27 cellular contexts compared by ENCODE assay signal in the genomic region with DNA sequence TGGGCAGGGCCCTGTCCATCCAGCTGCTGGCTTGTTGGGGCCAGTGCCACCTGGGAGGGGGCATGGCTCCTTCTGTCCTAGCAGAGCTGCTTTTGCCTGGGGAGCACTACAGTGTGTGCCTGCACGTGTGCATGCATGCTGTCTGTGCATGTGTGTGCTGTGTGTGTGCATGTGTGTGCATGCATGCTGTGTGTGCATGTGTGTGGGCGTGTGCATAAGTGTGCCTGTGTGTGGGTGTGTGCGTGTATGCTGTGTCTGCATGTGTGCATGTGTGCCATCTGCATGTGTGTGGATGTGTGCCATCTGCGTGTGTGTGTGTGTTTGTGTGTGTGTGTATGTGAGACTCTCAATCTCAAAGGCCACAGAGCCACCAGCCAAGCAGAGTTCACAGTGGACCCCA. TPM values are rescaled to one million over a fixed set of nuclear protein-coding genes. Genes with fewer than 3 reads are reported as not detected.
DNase-seq lines count a peak whose midpoint lies in the region; FAIRE-seq and TF ChIP-seq lines count a peak whose summit lies in the region.
"Had no signal": no experiment of that assay in that cellular context is flagged by ENCODE, and none has a peak within 500 bp of the region (broad histone marks: within the 10 kb centered on the region; RNA-seq: fewer than 3 reads in every experiment).

No MANE protein-coding gene starts in this region.

- no peaks in the 10 kb centered on the region for H3K9me3 Mint-ChIP-seq in activated naive CD4-positive, alpha-beta T cell treated with anti-CD3 and anti-CD28 coated beads, Interleukin-2, amount 50 U/mL, for 24 hours
- H3K9me3 Mint-ChIP-seq: CD8-positive, alpha-beta memory T cell had no signal

- peaks cover 17% of the 10 kb centered on the region for H3K4me1 Mint-ChIP-seq in activated naive CD4-positive, alpha-beta T cell treated with anti-CD3 and anti-CD28 coated beads, Interleukin-2, amount 50 U/mL, for 24 hours

- no peaks in the 10 kb centered on the region for H3K36me3 Mint-ChIP-seq in activated naive CD4-positive, alpha-beta T cell treated with anti-CD3 and anti-CD28 coated beads, Interleukin-2, amount 50 U/mL, for 24 hours
- H3K36me3 Mint-ChIP-seq: CD8-positive, alpha-beta memory T cell had no signal

- TF ChIP-seq CTCF in bronchial epithelial cell (IDR thresholded peaks at IDR 0.05; ENCODE audit: insufficient read depth, low read length, severe bottlenecking), result no peak

- H3K36me3 ChIP-seq in bronchial epithelial cell (ENCODE audit: control insufficient read depth, insufficient read depth, low read length), result no peaks in the 10 kb centered on the region
- H3K36me3 ChIP-seq in effector memory CD4-positive, alpha-beta T cell (ENCODE audit: control insufficient read depth, insufficient read depth, low read length), result no peaks in the 10 kb centered on the region
- H3K36me3 ChIP-seq: MG63, SJSA1 had no signal

- H3K4me1 ChIP-seq in effector memory CD4-positive, alpha-beta T cell (ENCODE audit: control insufficient read depth, insufficient read depth, low read length, poor library complexity, severe bottlenecking), result peaks cover 6% of the 10 kb centered on the region

- no peak overlapping the region for H3K27ac ChIP-seq in effector memory CD4-positive, alpha-beta T cell (ENCODE audit: insufficient read depth, low read length, poor library complexity, severe bottlenecking)
- H3K27ac ChIP-seq: 22Rv1, PC-9, SJSA1 had no signal

- peak overlapping the region; percentile 35 for H3K27ac Mint-ChIP-seq in activated naive CD4-positive, alpha-beta T cell treated with anti-CD3 and anti-CD28 coated beads, Interleukin-2, amount 50 U/mL, for 24 hours
- H3K27ac Mint-ChIP-seq: B cell; CD8-positive, alpha-beta memory T cell had no signal

- FAIRE-seq in bronchial epithelial cell (lab: Jason Lieb, UNC) (peak; percentile 92), urothelium cell line (lab: Jason Lieb, UNC) (peak; percentile 82)
- FAIRE-seq: GM19239 had no signal

- H3K9me3 ChIP-seq in effector memory CD4-positive, alpha-beta T cell (ENCODE audit: control insufficient read depth, low read length), result no peaks in the 10 kb centered on the region
- H3K9me3 ChIP-seq: MG63, SJSA1 had no signal

- no peaks in the 10 kb centered on the region for H3K27me3 Mint-ChIP-seq in activated naive CD4-positive, alpha-beta T cell treated with anti-CD3 and anti-CD28 coated beads, Interleukin-2, amount 50 U/mL, for 24 hours

- H3K4me3 Mint-ChIP-seq in activated naive CD4-positive, alpha-beta T cell treated with anti-CD3 and anti-CD28 coated beads, Interleukin-2, amount 50 U/mL, for 24 hours, result no peak overlapping the region
- H3K4me3 Mint-ChIP-seq: B cell; CD14-positive monocyte; CD8-positive, alpha-beta memory T cell had no signal

- no peak for DNase-seq in activated naive CD4-positive, alpha-beta T cell treated with Interleukin-2 at 50 U/mL for 16 hours
- no peak for DNase-seq in bronchial epithelial cell (ENCODE audit: low read depth)
- no peak for DNase-seq in urothelium cell line (ENCODE audit: low spot score)
- DNase-seq in effector memory CD4-positive, alpha-beta T cell, result no peak
- no peak for DNase-seq in H4 (ENCODE audit: low spot score)
- DNase-seq: Calu3; CD8-positive, alpha-beta memory T cell; DND-41; H7; KG1; MG63; NCI-H1417; NCI-H1694; NCI-H2029 treated with DMSO at 0.1 percent for 48 hours; NCI-H446 treated with DMSO at 0.1 percent for 48 hours; NCI-H526; NCI-H82; PC-9; Right ventricle myocardium superior had no signal

- no peak overlapping the region for H3K4me3 ChIP-seq in bronchial epithelial cell (ENCODE audit: low read depth, low read length)
- H3K4me3 ChIP-seq in effector memory CD4-positive, alpha-beta T cell (ENCODE audit: insufficient read depth, low read depth, low read length, poor library complexity, severe bottlenecking), result no peak overlapping the region
- H3K4me3 ChIP-seq: MG63, PC-9, SJSA1 had no signal

- H3K27me3 ChIP-seq in bronchial epithelial cell (ENCODE audit: control insufficient read depth, insufficient read depth, low read length), result no peaks in the 10 kb centered on the region
- H3K27me3 ChIP-seq in effector memory CD4-positive, alpha-beta T cell (replicated peaks; ENCODE audit: control insufficient read depth, insufficient read depth, low read length, poor library complexity, severe bottlenecking), result no peaks in the 10 kb centered on the region
- H3K27me3 ChIP-seq: MG63 had no signal

RNA-seq across cellular contexts. Expression of gene PRKCZ, which starts 8.3 kb away (rescaled TPM):
- total RNA-seq in bronchial epithelial cell, result 34.6 and 38.4 TPM in 2 replicates
- total RNA-seq in H4 (2014; rRNA removed; shearing (Covaris generic)), result 8.9 and 11.4 TPM in 2 replicates

RNA-seq across cellular contexts. Expression of gene GABRD, which starts 22.7 kb away (rescaled TPM):
- total RNA-seq in bronchial epithelial cell, result not detected in 2 replicates
- total RNA-seq in H4 (2014; rRNA removed; shearing (Covaris generic)), result 2.1 TPM in 2 replicates
- total RNA-seq: B cell; Calu3; CD8-positive, alpha-beta memory T cell; HT-29; PC-9; RPMI7951; SJSA1 had no signal

RNA-seq across cellular contexts. Expression of gene CFAP74, which starts 38.3 kb away (rescaled TPM):
- not detected in 2 replicates for total RNA-seq in bronchial epithelial cell
- total RNA-seq in H4 (2014; rRNA removed; shearing (Covaris generic)), result not detected in 2 replicates
- total RNA-seq: B cell; Calu3; CD8-positive, alpha-beta memory T cell; H7; HT-29; Right ventricle myocardium superior; RPMI7951; SJSA1 had no signal
